ENCODE assay signal across 12 cellular contexts in the genomic region with DNA sequence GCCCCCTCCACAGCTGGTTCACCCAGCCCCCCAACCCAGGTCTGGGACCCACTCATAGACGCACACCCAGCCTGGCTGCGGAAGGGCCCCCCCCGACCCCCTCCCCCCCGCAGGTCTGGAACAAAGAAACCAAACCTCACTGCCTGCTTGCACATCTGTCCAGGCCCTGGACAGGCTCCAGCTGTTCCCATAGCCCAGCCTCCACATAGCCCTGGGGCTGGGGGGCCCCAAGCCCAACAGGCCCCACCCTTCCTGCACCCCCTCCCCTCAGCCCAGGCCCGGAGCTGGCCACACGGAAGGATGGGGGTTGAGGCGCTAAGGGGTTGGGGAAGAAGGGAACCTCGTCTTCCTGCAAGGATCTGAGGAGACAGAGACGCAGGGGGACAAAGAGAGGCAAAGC. TPM values are rescaled to one million over a fixed set of nuclear protein-coding genes. Genes with fewer than 3 reads are reported as not detected.
DNase-seq lines count a peak whose midpoint lies in the region; ATAC-seq and TF ChIP-seq lines count a peak whose summit lies in the region.
"Had no signal": no experiment of that assay in that cellular context is flagged by ENCODE, and none has a peak within 500 bp of the region (broad histone marks: within the 10 kb centered on the region; RNA-seq: fewer than 3 reads in every experiment).

No MANE protein-coding gene starts in this region.

- peak overlapping the region; percentile 76 for H4K8ac ChIP-seq in mesenchymal stem cell (ENCODE audit: low read length)

- peak overlapping the region in 1 of 2 experiments; percentile 90 for H3K4ac ChIP-seq in mesenchymal stem cell (ENCODE audit: low read depth in 1 of 2, low read length in 2 of 2)

- peak overlapping the region in 1 of 2 experiments; percentile 57 for H3K14ac ChIP-seq in mesenchymal stem cell (ENCODE audit: low read length in 2 of 2)

- no peaks in the 10 kb centered on the region for H3K9me3 ChIP-seq in OCI-LY1 (ENCODE audit: low read length)
- H3K9me3 ChIP-seq in mesenchymal stem cell (ENCODE audit: control insufficient read depth, low read length) = no peaks in the 10 kb centered on the region
- no peaks in the 10 kb centered on the region for H3K9me3 ChIP-seq in thymus (ENCODE audit: control insufficient read depth)

- H2BK120ac ChIP-seq in mesenchymal stem cell (ENCODE audit: low read depth, low read length) = peak overlapping the region; percentile 37

- peak overlapping the region; percentile 58 for H3K9ac ChIP-seq in OCI-LY1 (ENCODE audit: low read length)
- peak overlapping the region; percentile 94 for H3K9ac ChIP-seq in mesenchymal stem cell (ENCODE audit: low read length)

- no peak for DNase-seq in brain microvascular endothelial cell
- DNase-seq in mesenchymal stem cell = peak; percentile 46
- no peak for DNase-seq in stimulated activated naive CD8-positive, alpha-beta T cell treated with anti-CD3 and anti-CD28 coated beads, Interleukin-15, Interleukin-2, amounts not matched to agents 100 U/mL and 50 U/mL, for 24 hours
- DNase-seq in HUDEP-2 (lab: John Stamatoyannopoulos, UW; ENCODE audit: unreplicated experiment in 76 of 76) = no peak
- no peak for DNase-seq in NK-92 (lab: John Stamatoyannopoulos, UW; ENCODE audit: unreplicated experiment)
- DNase-seq in NCI-H82 (lab: John Stamatoyannopoulos, UW) = no peak
- DNase-seq: activated CD4-positive, alpha-beta T cell treated with anti-CD3 and anti-CD28 coated beads for 1 hour; activated effector memory CD4-positive, alpha-beta T cell treated with anti-CD3 and anti-CD28 coated beads, Interleukin-2, amount 50 U/mL, for 16 hours; endodermal cell; NCI-H1694 had no signal

- H4K91ac ChIP-seq in mesenchymal stem cell (ENCODE audit: low read length) = peak overlapping the region; percentile 94

- no peak for ATAC-seq in stimulated activated naive CD8-positive, alpha-beta T cell treated with anti-CD3 and anti-CD28 coated beads, Interleukin-15, Interleukin-2, amounts not matched to agents 100 U/mL and 50 U/mL, for 24 hours

- 36% methylated on average over 7 of the region's 9 CpGs for whole genome bisulfite sequencing in mesenchymal stem cell
- WGBS in thymus = 33% methylated on average over 9 of the region's 9 CpGs

- H3K36me3 ChIP-seq in OCI-LY1 (ENCODE audit: insufficient read depth, low read length) (peaks cover 38% of the 10 kb centered on the region), brain microvascular endothelial cell (replicated peaks) (peaks cover 35% of the 10 kb centered on the region), mesenchymal stem cell (ENCODE audit: control insufficient read depth in 1 of 2, insufficient read depth in 2 of 2, low read depth in 1 of 2, low read length in 2 of 2) (peaks cover 45 to 62% of the 10 kb centered on the region in 2 experiments), thymus (ENCODE audit: control insufficient read depth, insufficient read depth) (peaks cover 8% of the 10 kb centered on the region)

- TF ChIP-seq CTCF in OCI-LY1 (IDR thresholded peaks at IDR 0.05; ENCODE audit: low read length) = no peak
- no peak for TF ChIP-seq CTCF in brain microvascular endothelial cell (IDR thresholded peaks at IDR 0.05; ENCODE audit: low read depth, low read length, missing control alignments)

- peak overlapping the region; percentile 98 for H3K4me2 ChIP-seq in OCI-LY1 (ENCODE audit: low read length)
- H3K4me2 ChIP-seq in mesenchymal stem cell (ENCODE audit: low read length, poor library complexity, severe bottlenecking) = peak overlapping the region; percentile 64

- H2BK12ac ChIP-seq in mesenchymal stem cell (ENCODE audit: low read length in 2 of 2) = peak overlapping the region in 1 of 2 experiments; percentile 90

- in situ Hi-C loops in brain microvascular endothelial cell (cut with HindIII; ENCODE audit: low pct_ligation_motif_present, low sequenced_read_pairs) = no loop called here

- H3K23ac ChIP-seq in mesenchymal stem cell (ENCODE audit: low read length in 2 of 2) = peak overlapping the region in 1 of 2 experiments; percentile 79

- H3K4me3 ChIP-seq in OCI-LY1 (ENCODE audit: low read depth, low read length, poor library complexity, severe bottlenecking) = peak overlapping the region; percentile 97
- peak overlapping the region; percentile 30 for H3K4me3 ChIP-seq in brain microvascular endothelial cell (ENCODE audit: low read depth, low read length)
- H3K4me3 ChIP-seq in mesenchymal stem cell (ENCODE audit: insufficient read depth in 1 of 2, low read depth in 1 of 2, low read length in 2 of 2) = peak overlapping the region; percentile 34 to 96
- no peak overlapping the region for H3K4me3 ChIP-seq in thymus (ENCODE audit: low read length)

- peaks cover 2% of the 10 kb centered on the region for H3K79me1 ChIP-seq in mesenchymal stem cell (replicated peaks; ENCODE audit: low read length, poor library complexity, severe bottlenecking)

- H2AFZ ChIP-seq in OCI-LY1 (ENCODE audit: low read length) = no peak overlapping the region
- H2AFZ ChIP-seq in mesenchymal stem cell (ENCODE audit: low read depth, low read length) = no peak overlapping the region

- H3K9me2 ChIP-seq in OCI-LY1 (ENCODE audit: low read depth, low read length) = no peaks in the 10 kb centered on the region

- H3K4me1 ChIP-seq in OCI-LY1 (ENCODE audit: insufficient read depth, low read length, severe bottlenecking) (peaks cover 81% of the 10 kb centered on the region), mesenchymal stem cell (ENCODE audit: control insufficient read depth, insufficient read depth, low read depth, low read length) (peaks cover 43% of the 10 kb centered on the region), thymus (ENCODE audit: control insufficient read depth, insufficient read depth, low read length) (peaks cover 10% of the 10 kb centered on the region)

- H3F3A ChIP-seq in OCI-LY1 (ENCODE audit: insufficient read depth, low read length) = no peaks in the 10 kb centered on the region

- H2AK5ac ChIP-seq in mesenchymal stem cell (ENCODE audit: low read length, severe bottlenecking) = peak overlapping the region; percentile 14

- no peak overlapping the region for H2BK15ac ChIP-seq in mesenchymal stem cell (ENCODE audit: low read depth, poor library complexity, severe bottlenecking)

- H3K27ac ChIP-seq in OCI-LY1 (ENCODE audit: low read depth, low read length, poor library complexity, severe bottlenecking) = peak overlapping the region; percentile 86
- no peak overlapping the region for H3K27ac ChIP-seq in brain microvascular endothelial cell
- peak overlapping the region; percentile 21 for H3K27ac ChIP-seq in mesenchymal stem cell (ENCODE audit: low read length, poor library complexity, severe bottlenecking)
- H3K27ac ChIP-seq in thymus (ENCODE audit: low read depth) = peak overlapping the region; percentile 46

- H3K27me3 ChIP-seq in OCI-LY1 (ENCODE audit: insufficient read depth, low read length) (no peaks in the 10 kb centered on the region), brain microvascular endothelial cell (replicated peaks) (no peaks in the 10 kb centered on the region), mesenchymal stem cell (ENCODE audit: control insufficient read depth in 1 of 2, insufficient read depth in 1 of 2, low read length in 2 of 2) (no peaks in the 10 kb centered on the region), thymus (ENCODE audit: control insufficient read depth, insufficient read depth) (peaks cover 4% of the 10 kb centered on the region)

- no peaks in the 10 kb centered on the region for H3K79me2 ChIP-seq in OCI-LY1 (ENCODE audit: insufficient read depth, low read length)

- H2BK5ac ChIP-seq in mesenchymal stem cell (ENCODE audit: low read depth, low read length, poor library complexity, severe bottlenecking) = peak overlapping the region; percentile 6

- peak overlapping the region; percentile 59 to 94 for H3K18ac ChIP-seq in mesenchymal stem cell (ENCODE audit: low read depth in 1 of 2, low read length in 2 of 2)

- H4K20me1 ChIP-seq in OCI-LY1 (ENCODE audit: insufficient read depth, low read length) = no peaks in the 10 kb centered on the region

RNA-seq across cellular contexts. Expression of a gene that starts 2.7 kb away (rescaled TPM):
- polyA plus RNA-seq in mesenchymal stem cell (2013, experiment 1 of 2) = 197 TPM
- 192 TPM for polyA plus RNA-seq in mesenchymal stem cell (2013, experiment 2 of 2)
- 18.3 TPM for polyA plus RNA-seq in thymus

RNA-seq across cellular contexts. Expression of a gene that starts 39.1 kb away (rescaled TPM):
- polyA plus RNA-seq in mesenchymal stem cell (2013, experiment 1 of 2) = 3.2 TPM
- polyA plus RNA-seq in mesenchymal stem cell (2013, experiment 2 of 2) = 3.0 TPM
- polyA plus RNA-seq in thymus = 4.0 TPM

RNA-seq across cellular contexts. Expression of a gene that starts 44.8 kb away (rescaled TPM):
- 0.18 TPM for polyA plus RNA-seq in mesenchymal stem cell (2013, experiment 1 of 2)
- not detected for polyA plus RNA-seq in mesenchymal stem cell (2013, experiment 2 of 2)
- polyA plus RNA-seq in thymus = 0.16 TPM
